Comparison of ENCODE assay signal across 18 cellular contexts in genomic region chr19:17160908-17161307, GRCh38.
"Had no signal": no experiment of that assay in that cellular context is flagged by ENCODE, and none has a peak within 500 bp of the region (broad histone marks: within the 10 kb centered on the region; RNA-seq: fewer than 3 reads in every experiment).

No MANE protein-coding gene starts in this region.

- H3K4me3 Mint-ChIP-seq: activated B cell treated with CpG ODN at 0.5 μM for 24 hours; activated CD4-positive, alpha-beta T cell treated with anti-CD3 and anti-CD28 coated beads for 36 hours; dendritic cell treated with granulocyte-macrophage colony-stimulating factor and Interleukin-4, amounts not matched to agents 40 ng/mL and 50 ng/mL, for 4 days; nephron; stimulated activated memory B cell treated with anti-CD40 and anti-IgM and Interleukin-4, amounts not matched to agents 10 μg/mL and 1 μg/mL and 100 μg/mL, for 72 hours; T-helper 17 cell had no signal

- H3K9me3 Mint-ChIP-seq: dendritic cell treated with granulocyte-macrophage colony-stimulating factor and Interleukin-4, amounts not matched to agents 40 ng/mL and 50 ng/mL, for 4 days; nephron; stimulated activated memory B cell treated with anti-CD40 and anti-IgM and Interleukin-4, amounts not matched to agents 10 μg/mL and 1 μg/mL and 100 μg/mL, for 72 hours had no signal

- ATAC-seq: activated CD4-positive, alpha-beta T cell treated with anti-CD3 and anti-CD28 coated beads for 36 hours; foreskin keratinocyte; left lobe of liver; right lobe of liver; stimulated activated memory B cell treated with anti-CD40 and anti-IgM and Interleukin-4, amounts not matched to agents 10 μg/mL and 1 μg/mL and 100 μg/mL, for 72 hours; T-helper 17 cell had no signal

- DNase-seq: activated B cell treated with CpG ODN at 0.5 μM for 24 hours; activated CD4-positive, alpha-beta T cell treated with anti-CD3 and anti-CD28 coated beads for 36 hours; activated CD4-positive, alpha-beta T cell treated with anti-CD3 and anti-CD28 coated beads, Interleukin-2, amount 50 U/mL, for 4 hours; activated naive CD4-positive, alpha-beta T cell; activated T-cell treated with anti-CD3 and anti-CD28 coated beads, Interleukin-2, amount 50 U/mL, for 1 hour; effector CD8-positive, alpha-beta T cell; foreskin keratinocyte; nucleus accumbens; right lobe of liver; stimulated activated CD4-positive, alpha-beta T cell treated with anti-CD3 and anti-CD28 coated beads, Interleukin-1b, Interleukin-23, amount 100 ng/mL, for 48 hours; SW 1271; T-helper 17 cell; testis; trophoblast cell had no signal

- H3K27me3 Mint-ChIP-seq: activated B cell treated with CpG ODN at 0.5 μM for 24 hours; activated CD4-positive, alpha-beta T cell treated with anti-CD3 and anti-CD28 coated beads for 36 hours; dendritic cell treated with granulocyte-macrophage colony-stimulating factor and Interleukin-4, amounts not matched to agents 40 ng/mL and 50 ng/mL, for 4 days; stimulated activated memory B cell treated with anti-CD40 and anti-IgM and Interleukin-4, amounts not matched to agents 10 μg/mL and 1 μg/mL and 100 μg/mL, for 72 hours; T-helper 17 cell had no signal

- H3K27ac Mint-ChIP-seq: activated CD4-positive, alpha-beta T cell treated with anti-CD3 and anti-CD28 coated beads for 36 hours; dendritic cell treated with granulocyte-macrophage colony-stimulating factor and Interleukin-4, amounts not matched to agents 40 ng/mL and 50 ng/mL, for 4 days; nephron; stimulated activated memory B cell treated with anti-CD40 and anti-IgM and Interleukin-4, amounts not matched to agents 10 μg/mL and 1 μg/mL and 100 μg/mL, for 72 hours; T-helper 17 cell had no signal

- H3K4me1 Mint-ChIP-seq: activated B cell treated with CpG ODN at 0.5 μM for 24 hours; activated CD4-positive, alpha-beta T cell treated with anti-CD3 and anti-CD28 coated beads for 36 hours; stimulated activated memory B cell treated with anti-CD40 and anti-IgM and Interleukin-4, amounts not matched to agents 10 μg/mL and 1 μg/mL and 100 μg/mL, for 72 hours had no signal
